Comparison of ENCODE assay signal across 30 cellular contexts in genomic region chr2:222108957-222109595, GRCh38.
"Had no signal": no experiment of that assay in that cellular context is flagged by ENCODE, and none has a peak within 500 bp of the region (broad histone marks: within the 10 kb centered on the region; RNA-seq: fewer than 3 reads in every experiment).

No MANE protein-coding gene starts in this region.

- H3K9me3 ChIP-seq: esophagus squamous epithelium, gastroesophageal sphincter, heart right ventricle had no signal

- H3K27ac Mint-ChIP-seq: activated CD4-positive, alpha-beta memory T cell treated with anti-CD3 and anti-CD28 coated beads, Interleukin-2, amount 10 ng/mL, durations not matched to agents 7 days and 5 days; activated CD4-positive, alpha-beta T cell treated with anti-CD3 and anti-CD28 coated beads, Interleukin-2, amount 10 ng/mL, durations not matched to agents 7 days and 5 days; activated naive CD4-positive, alpha-beta T cell treated with anti-CD3 and anti-CD28 coated beads, Interleukin-2, amount 10 ng/mL, durations not matched to agents 7 days and 5 days; activated naive CD4-positive, alpha-beta T cell treated with anti-CD3 and anti-CD28 coated beads, Interleukin-2, amount 50 U/mL, for 72 hours; activated naive CD8-positive, alpha-beta T cell treated with anti-CD3 and anti-CD28 coated beads, Interleukin-2, amount 10 ng/mL, durations not matched to agents 7 days and 5 days; activated T-cell treated with anti-CD3 and anti-CD28 coated beads, Interleukin-2, amount 50 U/mL, for 24 hours; activated T-cell treated with anti-CD3 and anti-CD28 coated beads, Interleukin-2, amount 50 U/mL, for 72 hours; T-helper 17 cell; T-helper 2 cell treated with Interferon-gamma antibody and Interleukin-4, amounts not matched to agents 5 μg/mL and 100 μg/mL, for 36 hours had no signal

- H3K4me3 ChIP-seq: esophagus squamous epithelium, gastroesophageal sphincter, heart right ventricle had no signal

- H3K4me1 ChIP-seq: esophagus squamous epithelium, gastroesophageal sphincter, heart right ventricle had no signal

- H3K36me3 ChIP-seq: brain microvascular endothelial cell, esophagus squamous epithelium, gastroesophageal sphincter, heart right ventricle had no signal

- H3K4me1 Mint-ChIP-seq: activated CD4-positive, alpha-beta memory T cell treated with anti-CD3 and anti-CD28 coated beads, Interleukin-2, amount 10 ng/mL, durations not matched to agents 7 days and 5 days; activated CD4-positive, alpha-beta T cell treated with anti-CD3 and anti-CD28 coated beads, Interleukin-2, amount 10 ng/mL, durations not matched to agents 7 days and 5 days; activated naive CD4-positive, alpha-beta T cell treated with anti-CD3 and anti-CD28 coated beads, Interleukin-2, amount 10 ng/mL, durations not matched to agents 7 days and 5 days; activated naive CD8-positive, alpha-beta T cell treated with anti-CD3 and anti-CD28 coated beads, Interleukin-2, amount 10 ng/mL, durations not matched to agents 7 days and 5 days; T-helper 17 cell had no signal

- H3K27me3 ChIP-seq: brain microvascular endothelial cell had no signal

- DNase-seq: activated CD4-positive, alpha-beta memory T cell treated with anti-CD3 and anti-CD28 coated beads, Interleukin-2, amount 10 ng/mL, durations not matched to agents 7 days and 5 days; activated CD4-positive, alpha-beta T cell treated with anti-CD3 and anti-CD28 coated beads for 4 hours; activated CD4-positive, alpha-beta T cell treated with anti-CD3 and anti-CD28 coated beads, Interleukin-2, amount 10 ng/mL, durations not matched to agents 7 days and 5 days; activated CD4-positive, alpha-beta T cell treated with anti-CD3 and anti-CD28 coated beads, Interleukin-2, amount 50 U/mL, for 4 hours; activated CD4-positive, CD25-positive, alpha-beta regulatory T cell; activated CD4-positive, CD25-positive, alpha-beta regulatory T cell treated with anti-CD3 and anti-CD28 coated beads, Interleukin-2, amount 50 U/mL, for 72 hours; activated CD8-positive, alpha-beta memory T cell treated with anti-CD3 and anti-CD28 coated beads, Interleukin-2, amount 50 U/mL, for 48 hours; activated gamma-delta T cell; activated naive CD4-positive, alpha-beta T cell; activated naive CD4-positive, alpha-beta T cell treated with anti-CD3 and anti-CD28 coated beads, Interleukin-2, amount 10 ng/mL, durations not matched to agents 7 days and 5 days; activated naive CD8-positive, alpha-beta T cell treated with anti-CD3 and anti-CD28 coated beads, Interleukin-2, amount 10 ng/mL, durations not matched to agents 7 days and 5 days; activated T-cell treated with anti-CD3 and anti-CD28 coated beads for 4 hours; activated T-cell treated with anti-CD3 and anti-CD28 coated beads, Interleukin-2, amount 50 U/mL, for 24 hours; activated T-cell treated with anti-CD3 and anti-CD28 coated beads, Interleukin-2, amount 50 U/mL, for 72 hours; amniotic stem cell; anterior cingulate cortex; brain microvascular endothelial cell; caudate nucleus; cortex of kidney; effector CD8-positive, alpha-beta T cell; esophagus squamous epithelium; foreskin melanocyte; heart right ventricle; T-helper 1 cell; T-helper 17 cell; T1000 had no signal

- H3K9me3 Mint-ChIP-seq: activated CD4-positive, alpha-beta memory T cell treated with anti-CD3 and anti-CD28 coated beads, Interleukin-2, amount 10 ng/mL, durations not matched to agents 7 days and 5 days; activated CD4-positive, alpha-beta T cell treated with anti-CD3 and anti-CD28 coated beads, Interleukin-2, amount 10 ng/mL, durations not matched to agents 7 days and 5 days; activated naive CD8-positive, alpha-beta T cell treated with anti-CD3 and anti-CD28 coated beads, Interleukin-2, amount 10 ng/mL, durations not matched to agents 7 days and 5 days; activated T-cell treated with anti-CD3 and anti-CD28 coated beads, Interleukin-2, amount 50 U/mL, for 24 hours; activated T-cell treated with anti-CD3 and anti-CD28 coated beads, Interleukin-2, amount 50 U/mL, for 72 hours; T-helper 2 cell treated with Interferon-gamma antibody and Interleukin-4, amounts not matched to agents 5 μg/mL and 100 μg/mL, for 36 hours had no signal

- H3K36me3 Mint-ChIP-seq: activated naive CD4-positive, alpha-beta T cell treated with anti-CD3 and anti-CD28 coated beads, Interleukin-2, amount 10 ng/mL, durations not matched to agents 7 days and 5 days; activated naive CD4-positive, alpha-beta T cell treated with anti-CD3 and anti-CD28 coated beads, Interleukin-2, amount 50 U/mL, for 72 hours; activated naive CD8-positive, alpha-beta T cell treated with anti-CD3 and anti-CD28 coated beads, Interleukin-2, amount 10 ng/mL, durations not matched to agents 7 days and 5 days had no signal

- H3K27me3 Mint-ChIP-seq: activated CD4-positive, alpha-beta memory T cell treated with anti-CD3 and anti-CD28 coated beads, Interleukin-2, amount 10 ng/mL, durations not matched to agents 7 days and 5 days; activated CD4-positive, alpha-beta T cell treated with anti-CD3 and anti-CD28 coated beads, Interleukin-2, amount 10 ng/mL, durations not matched to agents 7 days and 5 days; activated naive CD4-positive, alpha-beta T cell treated with anti-CD3 and anti-CD28 coated beads, Interleukin-2, amount 10 ng/mL, durations not matched to agents 7 days and 5 days; activated naive CD8-positive, alpha-beta T cell treated with anti-CD3 and anti-CD28 coated beads, Interleukin-2, amount 10 ng/mL, durations not matched to agents 7 days and 5 days; activated T-cell treated with anti-CD3 and anti-CD28 coated beads, Interleukin-2, amount 50 U/mL, for 24 hours; T-helper 17 cell had no signal

- H3K4me3 Mint-ChIP-seq: activated CD4-positive, alpha-beta memory T cell treated with anti-CD3 and anti-CD28 coated beads, Interleukin-2, amount 10 ng/mL, durations not matched to agents 7 days and 5 days; activated CD4-positive, alpha-beta T cell treated with anti-CD3 and anti-CD28 coated beads, Interleukin-2, amount 10 ng/mL, durations not matched to agents 7 days and 5 days; activated naive CD4-positive, alpha-beta T cell treated with anti-CD3 and anti-CD28 coated beads, Interleukin-2, amount 10 ng/mL, durations not matched to agents 7 days and 5 days; activated naive CD8-positive, alpha-beta T cell treated with anti-CD3 and anti-CD28 coated beads, Interleukin-2, amount 10 ng/mL, durations not matched to agents 7 days and 5 days; activated T-cell treated with anti-CD3 and anti-CD28 coated beads, Interleukin-2, amount 50 U/mL, for 24 hours; activated T-cell treated with anti-CD3 and anti-CD28 coated beads, Interleukin-2, amount 50 U/mL, for 72 hours; T-helper 17 cell; T-helper 2 cell treated with Interferon-gamma antibody and Interleukin-4, amounts not matched to agents 5 μg/mL and 100 μg/mL, for 36 hours had no signal

- H3K27ac ChIP-seq: brain microvascular endothelial cell, epithelial cell of prostate, esophagus squamous epithelium, gastroesophageal sphincter, heart right ventricle had no signal
